In genomic region chr3:72189344-72189743, GRCh38 we compare ENCODE assay signal across 1 cellular context.
TF ChIP-seq lines count a peak whose summit lies in the region.

No MANE protein-coding gene starts in this region.

TF ChIP-seq in liver, 16 proteins besides CTCF, POLR2A, EP300 and RAD21 (continued from another document):
- no peak for TF ChIP-seq REST (IDR thresholded peaks at IDR 0.05)
- TF ChIP-seq MAX (IDR thresholded peaks at IDR 0.05) = no peak
- TF ChIP-seq HNF4G (IDR thresholded peaks at IDR 0.05) = no peak
- TF ChIP-seq HNF4A (conservative IDR thresholded peaks at IDR 0.05) = no peak
- no peak for TF ChIP-seq GABPA (IDR thresholded peaks at IDR 0.05 in 1 of 2, conservative IDR thresholded peaks at IDR 0.05 in 1 of 2)
- TF ChIP-seq NR2F2 (IDR thresholded peaks at IDR 0.05) = no peak
- TF ChIP-seq JUND (IDR thresholded peaks at IDR 0.05) = no peak
- no peak for TF ChIP-seq ZBTB33 (IDR thresholded peaks at IDR 0.05)
- TF ChIP-seq YY1 (IDR thresholded peaks at IDR 0.05) = no peak
- TF ChIP-seq ATF3 (IDR thresholded peaks at IDR 0.05) = no peak
